22 cellular contexts compared by ENCODE assay signal in genomic region chr10:72744566-72744965, GRCh38. TPM values are rescaled to one million over a fixed set of nuclear protein-coding genes. Genes with fewer than 3 reads are reported as not detected.
DNase-seq lines count a peak whose midpoint lies in the region; ATAC-seq and TF ChIP-seq lines count a peak whose summit lies in the region.
"Had no signal": no experiment of that assay in that cellular context is flagged by ENCODE, and none has a peak within 500 bp of the region (broad histone marks: within the 10 kb centered on the region; RNA-seq: fewer than 3 reads in every experiment).

No MANE protein-coding gene starts in this region.

- peak overlapping the region; percentile 54 to 66 for H3K27ac ChIP-seq in coronary artery
- peak overlapping the region; percentile 18 for H3K27ac ChIP-seq in neutrophil
- H3K27ac ChIP-seq in CD4-positive, alpha-beta T cell (ENCODE audit: low read depth, low read length), result no peak overlapping the region
- H3K27ac ChIP-seq: 22Rv1, C4-2B, PC-9, RWPE1 had no signal

- H3K4me3 ChIP-seq in coronary artery (peak overlapping the region; percentile 46), neutrophil (ENCODE audit: low read depth in 1 of 2, low read length in 1 of 2) (no peak overlapping the region)
- H3K4me3 ChIP-seq: HAP-1, MG63, PC-9 had no signal

- H3K9me3 Mint-ChIP-seq in type B pancreatic cell, result no peaks in the 10 kb centered on the region
- H3K9me3 Mint-ChIP-seq in CD4-positive, alpha-beta T cell, result no peaks in the 10 kb centered on the region

- DNase-seq in DMS 273 (lab: John Stamatoyannopoulos, UW; ENCODE audit: unreplicated experiment) (peak; percentile 5), DMS 273 treated with DMSO at 0.1 percent for 48 hours (lab: John Stamatoyannopoulos, UW) (no peak), coronary artery (ENCODE audit: low spot score) (no peak), type B pancreatic cell (ENCODE audit: extremely low spot score, unreplicated experiment) (no peak), mucosa of gallbladder (ENCODE audit: low spot score) (no peak)
- no peak for DNase-seq in CD4-positive, alpha-beta T cell
- DNase-seq: AML-193, Kasumi-1, MG63, NCI-H1048, NCI-H1436, NCI-H1930, NCI-H226, NCI-H524, PC-9, SIG-M5 had no signal

- intact Hi-C loops in CD4-positive, alpha-beta T cell (cut with DNase I, micrococcal nuclease), result no loop called here

- no peak for ATAC-seq in CD4-positive, alpha-beta T cell (ENCODE audit: poor library complexity)
- no peak for ATAC-seq in HG03521 (IDR thresholded peaks at IDR 0.05; ENCODE audit: unreplicated experiment)

- H3K4me3 Mint-ChIP-seq in type B pancreatic cell, result no peak overlapping the region
- no peak overlapping the region for H3K4me3 Mint-ChIP-seq in CD4-positive, alpha-beta T cell

- H3K4me1 Mint-ChIP-seq in type B pancreatic cell (ENCODE audit: unreplicated experiment), result peaks cover 32% of the 10 kb centered on the region
- no peaks in the 10 kb centered on the region for H3K4me1 Mint-ChIP-seq in CD4-positive, alpha-beta T cell (ENCODE audit: low read depth)

- H3K27me3 ChIP-seq in neutrophil, result no peaks in the 10 kb centered on the region
- no peaks in the 10 kb centered on the region for H3K27me3 ChIP-seq in CD4-positive, alpha-beta T cell (ENCODE audit: control insufficient read depth, insufficient read depth, low read length)
- H3K27me3 ChIP-seq: MG63 had no signal

- no peaks in the 10 kb centered on the region for H3K36me3 ChIP-seq in neutrophil
- H3K36me3 ChIP-seq: HAP-1, MG63 had no signal

- peak overlapping the region; percentile 30 for H3K27ac Mint-ChIP-seq in type B pancreatic cell
- H3K27ac Mint-ChIP-seq in CD4-positive, alpha-beta T cell, result no peak overlapping the region

- CTCF ChIA-PET in CD4-positive, alpha-beta T cell (lab: Charles Lee), result interaction anchor here (0.6 kb wide), 1 partner anchor 328 kb away, joined by 4 read pairs; no protein-coding TSS in a partner anchor

- no peaks in the 10 kb centered on the region for H3K9me3 ChIP-seq in neutrophil
- no peaks in the 10 kb centered on the region for H3K9me3 ChIP-seq in CD4-positive, alpha-beta T cell (ENCODE audit: control insufficient read depth, low read length)
- H3K9me3 ChIP-seq: HAP-1, MG63 had no signal

- H3K36me3 Mint-ChIP-seq in type B pancreatic cell, result peaks cover 12% of the 10 kb centered on the region
- H3K36me3 Mint-ChIP-seq in CD4-positive, alpha-beta T cell (ENCODE audit: low read depth), result no peaks in the 10 kb centered on the region

- POLR2A ChIA-PET in CD4-positive, alpha-beta T cell (lab: Charles Lee), result no interaction called here

- H3K27me3 Mint-ChIP-seq in type B pancreatic cell, result no peaks in the 10 kb centered on the region
- H3K27me3 Mint-ChIP-seq in CD4-positive, alpha-beta T cell, result no peaks in the 10 kb centered on the region

- TF ChIP-seq CTCF in coronary artery (IDR thresholded peaks at IDR 0.05) (no peak), neutrophil (IDR thresholded peaks at IDR 0.05) (no peak), type B pancreatic cell (conservative IDR thresholded peaks at IDR 0.05) (no peak)
- no peak for TF ChIP-seq CTCF in CD4-positive, alpha-beta T cell (IDR thresholded peaks at IDR 0.05)

- H3K4me1 ChIP-seq in neutrophil (ENCODE audit: control insufficient read depth in 1 of 2, insufficient read depth in 1 of 2, low read depth in 1 of 2, low read length in 1 of 2), result peaks cover 14 to 31% of the 10 kb centered on the region in 2 experiments
- H3K4me1 ChIP-seq: HAP-1 had no signal

RNA-seq across cellular contexts. Expression of gene MCU, which starts 52.6 kb away (rescaled TPM):
- total RNA-seq in type B pancreatic cell (ENCODE audit: low replicate concordance) (26.0 and 27.0 TPM in 2 replicates), mucosa of gallbladder (40.9 TPM)
- total RNA-seq in CD4-positive, alpha-beta T cell, result 10 to 100 TPM; 10.3 to 12.0 TPM
